Comparison of ENCODE assay signal across 8 cellular contexts in genomic region chr3:127750226-127751031, GRCh38.
DNase-seq lines count a peak whose midpoint lies in the region; ATAC-seq and TF ChIP-seq lines count a peak whose summit lies in the region.

No MANE protein-coding gene starts in this region.

- H3K4me2 ChIP-seq in OCI-LY3 (ENCODE audit: low read length) = peak overlapping the region; percentile 85

- H3K36me3 ChIP-seq in OCI-LY3 (replicated peaks; ENCODE audit: low read depth, low read length) (peaks cover 28% of the 10 kb centered on the region), gastroesophageal sphincter (no peaks in the 10 kb centered on the region)

- WGBS in gastroesophageal sphincter (ENCODE audit: low coverage in 1 of 2), 2 donors = 81 to 90% methylated on average over 4 to 9 of the region's 12 CpGs

- H3K4me1 ChIP-seq in OCI-LY3 (ENCODE audit: low read length) (peaks cover 90% of the 10 kb centered on the region), gastroesophageal sphincter (peaks cover 4 to 50% (median 31%) of the 10 kb centered on the region in 3 donors)

- TF ChIP-seq POLR2A in gastroesophageal sphincter (IDR thresholded peaks at IDR 0.05) = no peak

- no peaks in the 10 kb centered on the region for H3K9me3 ChIP-seq in OCI-LY3 (ENCODE audit: insufficient read depth, low read length)
- H3K9me3 ChIP-seq in gastroesophageal sphincter = no peaks in the 10 kb centered on the region

- H3K4me3 ChIP-seq in OCI-LY3 (ENCODE audit: low read length) (peak overlapping the region; percentile 53), gastroesophageal sphincter (no peak overlapping the region)

- no peak overlapping the region for H2AFZ ChIP-seq in OCI-LY3 (ENCODE audit: low read depth, low read length)

- H3K27me3 ChIP-seq in OCI-LY3 (ENCODE audit: low read depth, low read length) (no peaks in the 10 kb centered on the region), gastroesophageal sphincter (no peaks in the 10 kb centered on the region)

- TF ChIP-seq CTCF in OCI-LY3 (IDR thresholded peaks at IDR 0.05; ENCODE audit: low read depth, low read length) (no peak), gastroesophageal sphincter (IDR thresholded peaks at IDR 0.05) (no peak)

- ATAC-seq in HG02884 (IDR thresholded peaks at IDR 0.05; ENCODE audit: unreplicated experiment) (peak; percentile 37), gastroesophageal sphincter (no peak)

- peak overlapping the region; percentile 98 for H3K9ac ChIP-seq in OCI-LY3 (ENCODE audit: low read length)

- peak overlapping the region; percentile 97 for H3K27ac ChIP-seq in OCI-LY3 (ENCODE audit: low read length)
- H3K27ac ChIP-seq in gastroesophageal sphincter = peak overlapping the region in 3 of 4 donors; percentile 58 to 85 (median 73)

- peaks cover 58% of the 10 kb centered on the region for H3K79me2 ChIP-seq in OCI-LY3 (ENCODE audit: low read length)

- no peak for TF ChIP-seq EP300 in gastroesophageal sphincter (IDR thresholded peaks at IDR 0.05)

- DNase-seq in stimulated activated CD4-positive, alpha-beta T cell treated with anti-CD3 and anti-CD28 coated beads, Interleukin-1b, Interleukin-23, amount 100 ng/mL, for 48 hours = peak; percentile 9
- no peak for DNase-seq in stimulated activated CD4-positive, alpha-beta T cell treated with anti-CD3 and anti-CD28 coated beads, Interleukin-4, amount 100 ng/mL, for 4 hours
- DNase-seq in NCI-H128 (lab: John Stamatoyannopoulos, UW; ENCODE audit: unreplicated experiment) (no peak), SHP77 treated with DMSO at 0.1 percent for 48 hours (lab: John Stamatoyannopoulos, UW) (no peak), NCI-H146 treated with DMSO at 0.1 percent for 48 hours (lab: John Stamatoyannopoulos, UW; ENCODE audit: unreplicated experiment) (no peak)

- no peaks in the 10 kb centered on the region for H4K20me1 ChIP-seq in OCI-LY3 (ENCODE audit: insufficient read depth, low read length)
